ENCODE assay signal across 29 cellular contexts in genomic region chr20:43991982-43992381, GRCh38.
"Had no signal": no experiment of that assay in that cellular context is flagged by ENCODE, and none has a peak within 500 bp of the region (broad histone marks: within the 10 kb centered on the region; RNA-seq: fewer than 3 reads in every experiment).

No MANE protein-coding gene starts in this region.

- H3K4me1 ChIP-seq: ascending aorta, breast epithelium, colonic mucosa, esophagus squamous epithelium, gastroesophageal sphincter had no signal

- H3K36me3 ChIP-seq: ascending aorta, breast epithelium, cardiac muscle cell, colonic mucosa, esophagus squamous epithelium, gastroesophageal sphincter had no signal

- FAIRE-seq: endometrium, endothelial cell of umbilical vein had no signal

- DNase-seq: activated CD4-positive, alpha-beta memory T cell treated with anti-CD3 and anti-CD28 coated beads for 36 hours; activated CD4-positive, alpha-beta T cell treated with anti-CD3 and anti-CD28 coated beads for 4 hours; activated CD4-positive, alpha-beta T cell treated with anti-CD3 and anti-CD28 coated beads, Interleukin-2, amount 10 ng/mL, durations not matched to agents 7 days and 5 days; activated CD4-positive, CD25-positive, alpha-beta regulatory T cell; activated CD4-positive, CD25-positive, alpha-beta regulatory T cell treated with anti-CD3 and anti-CD28 coated beads, Interleukin-2, amount 50 U/mL, for 72 hours; activated CD8-positive, alpha-beta memory T cell treated with anti-CD3 and anti-CD28 coated beads, Interleukin-2, amount 10 ng/mL, durations not matched to agents 7 days and 5 days; activated CD8-positive, alpha-beta memory T cell treated with anti-CD3 and anti-CD28 coated beads, Interleukin-2, amount 50 U/mL, for 4 hours; activated CD8-positive, alpha-beta T cell treated with anti-CD3 and anti-CD28 coated beads, Interleukin-2, amount 10 ng/mL, durations not matched to agents 7 days and 5 days; activated gamma-delta T cell; activated naive CD4-positive, alpha-beta T cell; activated naive CD4-positive, alpha-beta T cell treated with anti-CD3 and anti-CD28 coated beads, Interleukin-2, amount 10 ng/mL, durations not matched to agents 7 days and 5 days; activated naive CD8-positive, alpha-beta T cell treated with anti-CD3 and anti-CD28 coated beads, Interleukin-2, amount 10 ng/mL, durations not matched to agents 7 days and 5 days; activated T-cell treated with anti-CD3 and anti-CD28 coated beads, Interleukin-2, amount 50 U/mL, for 1 hour; activated T-cell treated with anti-CD3 and anti-CD28 coated beads, Interleukin-2, amount 50 U/mL, for 72 hours; central memory CD4-positive, alpha-beta T cell; cerebellar nuclear complex; colonic mucosa; effector CD8-positive, alpha-beta T cell; esophagus squamous epithelium; foreskin melanocyte; T-helper 2 cell had no signal

- H3K27ac ChIP-seq: ascending aorta, breast epithelium, cardiac muscle cell, colonic mucosa, epithelial cell of prostate, esophagus squamous epithelium, gastroesophageal sphincter had no signal

- H3K4me3 ChIP-seq: ascending aorta, breast epithelium, cardiac muscle cell, colonic mucosa, esophagus squamous epithelium, gastroesophageal sphincter had no signal

- H3K9me3 ChIP-seq: ascending aorta, breast epithelium, colonic mucosa, gastroesophageal sphincter had no signal

- ATAC-seq: activated CD8-positive, alpha-beta memory T cell treated with anti-CD3 and anti-CD28 coated beads, Interleukin-2, amount 10 ng/mL, durations not matched to agents 7 days and 5 days; activated CD8-positive, alpha-beta T cell treated with anti-CD3 and anti-CD28 coated beads, Interleukin-2, amount 10 ng/mL, durations not matched to agents 7 days and 5 days; activated naive CD4-positive, alpha-beta T cell treated with anti-CD3 and anti-CD28 coated beads, Interleukin-2, amount 50 U/mL, for 72 hours; activated T-cell treated with anti-CD3 and anti-CD28 coated beads, Interleukin-2, amount 50 U/mL, for 72 hours; gastroesophageal sphincter had no signal

- H3K27me3 ChIP-seq: ascending aorta, cardiac muscle cell, colonic mucosa, esophagus squamous epithelium, gastroesophageal sphincter had no signal
